ENCODE assay signal across 17 cellular contexts in genomic region chr1:192235127-192235526, GRCh38.
"Had no signal": no experiment of that assay in that cellular context is flagged by ENCODE, and none has a peak within 500 bp of the region (broad histone marks: within the 10 kb centered on the region; RNA-seq: fewer than 3 reads in every experiment).

No MANE protein-coding gene starts in this region.

- H3K27ac ChIP-seq: coronary artery, esophagus muscularis mucosa, left lung, neutrophil, stomach, testis had no signal

- DNase-seq: activated CD4-positive, alpha-beta T cell treated with anti-CD3 and anti-CD28 coated beads for 1 hour; activated CD4-positive, alpha-beta T cell treated with anti-CD3 and anti-CD28 coated beads, Interleukin-2, amount 50 U/mL, for 48 hours; activated CD8-positive, alpha-beta memory T cell treated with anti-CD3 and anti-CD28 coated beads, Interleukin-2, amount 10 ng/mL, durations not matched to agents 7 days and 5 days; activated naive CD4-positive, alpha-beta T cell treated with anti-CD3 and anti-CD28 coated beads, Interleukin-2, amount 10 ng/mL, durations not matched to agents 7 days and 5 days; activated T-cell treated with anti-CD3 and anti-CD28 coated beads, Interleukin-2, amount 50 U/mL, for 1 hour; caudate nucleus; hippocampal formation; kidney; left lung; natural killer cell; stimulated activated CD4-positive, alpha-beta T cell treated with anti-CD3 and anti-CD28 coated beads, Interleukin-12 subunit alpha, Interleukin-12 subunit beta, amount 100 ng/mL, for 4 hours; stimulated activated CD4-positive, alpha-beta T cell treated with anti-CD3 and anti-CD28 coated beads, Interleukin-2, amount 100 ng/mL, for 24 hours; stomach; testis had no signal

- H3K9me3 ChIP-seq: esophagus muscularis mucosa, left lung, neutrophil, stomach, testis had no signal

- H3K36me3 ChIP-seq: esophagus muscularis mucosa, left lung, neutrophil, stomach had no signal

- H3K27me3 ChIP-seq: esophagus muscularis mucosa, left lung, neutrophil, stomach, testis had no signal

- ATAC-seq: activated CD8-positive, alpha-beta memory T cell treated with anti-CD3 and anti-CD28 coated beads, Interleukin-2, amount 10 ng/mL, durations not matched to agents 7 days and 5 days; left lung; natural killer cell had no signal

- H3K4me1 ChIP-seq: esophagus muscularis mucosa, left lung, stomach, testis had no signal

- H3K4me3 ChIP-seq: coronary artery, esophagus muscularis mucosa, left lung, stomach, testis had no signal
